In the genomic region with DNA sequence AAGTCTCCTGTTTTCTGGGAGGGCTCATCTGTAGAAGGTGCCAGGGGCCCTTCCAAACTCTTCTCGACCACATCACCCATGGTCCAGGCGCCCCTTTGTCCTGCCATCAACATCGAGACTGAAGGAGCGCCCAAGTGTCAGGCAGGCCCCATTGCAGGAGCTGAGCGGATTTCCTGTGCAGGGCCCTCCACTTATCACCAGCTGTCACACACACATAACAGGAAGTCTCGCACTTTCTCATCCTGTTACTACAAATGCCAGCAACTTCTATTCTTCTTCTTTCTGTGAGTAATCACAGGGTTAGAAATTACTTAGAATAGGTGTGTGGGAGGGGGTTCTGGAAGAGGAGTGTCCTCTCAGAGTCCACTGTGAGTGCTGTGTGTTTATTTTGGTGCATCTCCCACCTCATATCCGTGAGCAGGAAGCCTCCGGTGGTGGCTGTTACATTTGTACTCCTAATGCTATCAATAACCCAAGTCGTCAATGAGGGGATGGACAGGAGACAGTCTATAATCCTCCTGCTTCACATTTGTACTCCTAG, we compare ENCODE assay signal across 8 cellular contexts. TPM values are rescaled to one million over a fixed set of nuclear protein-coding genes. Genes with fewer than 3 reads are reported as not detected.
DNase-seq lines count a peak whose midpoint lies in the region; ATAC-seq and TF ChIP-seq lines count a peak whose summit lies in the region.

A gene with protein sequence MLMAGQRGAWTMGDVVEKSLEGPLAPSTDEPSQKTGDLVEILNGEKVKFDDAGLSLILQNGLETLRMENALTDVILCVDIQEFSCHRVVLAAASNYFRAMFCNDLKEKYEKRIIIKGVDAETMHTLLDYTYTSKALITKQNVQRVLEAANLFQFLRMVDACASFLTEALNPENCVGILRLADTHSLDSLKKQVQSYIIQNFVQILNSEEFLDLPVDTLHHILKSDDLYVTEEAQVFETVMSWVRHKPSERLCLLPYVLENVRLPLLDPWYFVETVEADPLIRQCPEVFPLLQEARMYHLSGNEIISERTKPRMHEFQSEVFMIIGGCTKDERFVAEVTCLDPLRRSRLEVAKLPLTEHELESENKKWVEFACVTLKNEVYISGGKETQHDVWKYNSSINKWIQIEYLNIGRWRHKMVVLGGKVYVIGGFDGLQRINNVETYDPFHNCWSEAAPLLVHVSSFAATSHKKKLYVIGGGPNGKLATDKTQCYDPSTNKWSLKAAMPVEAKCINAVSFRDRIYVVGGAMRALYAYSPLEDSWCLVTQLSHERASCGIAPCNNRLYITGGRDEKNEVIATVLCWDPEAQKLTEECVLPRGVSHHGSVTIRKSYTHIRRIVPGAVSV (minus strand): TSS at position 166 of the 541 bp plus-strand sequence. CDS start 53 bp downstream, at position 113.

- H3K27me3 ChIP-seq in effector memory CD4-positive, alpha-beta T cell (replicated peaks; ENCODE audit: control insufficient read depth, insufficient read depth, low read length, poor library complexity, severe bottlenecking), result no peaks in the 10 kb centered on the region

- peak; percentile 97 for ATAC-seq in GM19372 (IDR thresholded peaks at IDR 0.05; ENCODE audit: low read depth, unreplicated experiment)
- ATAC-seq in HG03457 (IDR thresholded peaks at IDR 0.05; ENCODE audit: unreplicated experiment), result peak; percentile 86
- peak; percentile 85 for ATAC-seq in activated CD4-positive, alpha-beta T cell treated with anti-CD3 and anti-CD28 coated beads for 36 hours

- intact Hi-C loops in activated CD4-positive, alpha-beta T cell treated with anti-CD3 and anti-CD28 coated beads for 36 hours (cut with DNase I, micrococcal nuclease), result loop anchor here (1.0 to 10.0 kb wide), 12 partner anchors 15 to 763 kb away; partner anchors contain the start of genes PARL (in 2 of the 2), ABCC5 (in 1 of the 2), ALG3 (in 1 of the 2) and ATP11B (in 1 of the 2)

- no peak for TF ChIP-seq CTCF in HFFc6 (IDR thresholded peaks at IDR 0.05)

- H3K4me3 ChIP-seq in effector memory CD4-positive, alpha-beta T cell (ENCODE audit: insufficient read depth, low read depth, low read length, poor library complexity, severe bottlenecking), result peak within 1 kb of the TSS; percentile 52

- peak within 1 kb of the TSS; percentile 80 for H3K27ac ChIP-seq in effector memory CD4-positive, alpha-beta T cell (ENCODE audit: insufficient read depth, low read length, poor library complexity, severe bottlenecking)

- peaks cover 34% of the 10 kb centered on the region for H3K36me3 Mint-ChIP-seq in activated CD4-positive, alpha-beta T cell treated with anti-CD3 and anti-CD28 coated beads for 36 hours (ENCODE audit: low read depth)
- H3K36me3 Mint-ChIP-seq in HFFc6 (ENCODE audit: low read depth), result no peaks in the 10 kb centered on the region

- POLR2A ChIA-PET in activated CD4-positive, alpha-beta T cell treated with anti-CD3 and anti-CD28 coated beads for 36 hours (lab: Charles Lee), result interaction anchor here (0.6 to 1.0 kb wide), 8 partner anchors 14 to 270 kb away, joined by 3 to 11 read pairs (median 5); partner anchors contain the start of gene KLHL24

- no peaks in the 10 kb centered on the region for H3K9me3 ChIP-seq in effector memory CD4-positive, alpha-beta T cell (ENCODE audit: control insufficient read depth, low read length)

- peak; percentile 89 for DNase-seq in activated CD4-positive, alpha-beta T cell treated with anti-CD3 and anti-CD28 coated beads for 36 hours
- peak; percentile 48 to 51 (median 50) for DNase-seq in effector memory CD4-positive, alpha-beta T cell
- DNase-seq in stimulated activated CD4-positive, alpha-beta T cell treated with anti-CD3 and anti-CD28 coated beads, Interleukin-15, amount 100 ng/mL, for 1 hour (ENCODE audit: low read depth in 1 of 2, low spot score in 1 of 2), result peak; percentile 44 to 48
- DNase-seq in HFFc6 (no peak), SW480 (ENCODE audit: low spot score) (no peak), NCI-H1105 (lab: John Stamatoyannopoulos, UW) (no peak)

- peaks cover 47% of the 10 kb centered on the region for H3K4me1 Mint-ChIP-seq in activated CD4-positive, alpha-beta T cell treated with anti-CD3 and anti-CD28 coated beads for 36 hours
- H3K4me1 Mint-ChIP-seq in HFFc6 (ENCODE audit: low read depth), result peaks cover 13% of the 10 kb centered on the region

- CTCF ChIA-PET in activated CD4-positive, alpha-beta T cell treated with anti-CD3 and anti-CD28 coated beads for 36 hours (lab: Charles Lee), result no interaction called here

- no peaks in the 10 kb centered on the region for H3K36me3 ChIP-seq in effector memory CD4-positive, alpha-beta T cell (ENCODE audit: control insufficient read depth, insufficient read depth, low read length)

- H3K9me3 Mint-ChIP-seq in activated CD4-positive, alpha-beta T cell treated with anti-CD3 and anti-CD28 coated beads for 36 hours (ENCODE audit: low read depth), result no peaks in the 10 kb centered on the region
- no peaks in the 10 kb centered on the region for H3K9me3 Mint-ChIP-seq in HFFc6

- no peaks in the 10 kb centered on the region for H3K27me3 Mint-ChIP-seq in activated CD4-positive, alpha-beta T cell treated with anti-CD3 and anti-CD28 coated beads for 36 hours
- peaks cover 21% of the 10 kb centered on the region for H3K27me3 Mint-ChIP-seq in HFFc6 (ENCODE audit: insufficient read depth)

- H3K4me1 ChIP-seq in effector memory CD4-positive, alpha-beta T cell (ENCODE audit: control insufficient read depth, insufficient read depth, low read length, poor library complexity, severe bottlenecking), result peaks cover 29% of the 10 kb centered on the region

- H3K27ac Mint-ChIP-seq in activated CD4-positive, alpha-beta T cell treated with anti-CD3 and anti-CD28 coated beads for 36 hours, result peak within 1 kb of the TSS; percentile 100
- no peak within 1 kb of the TSS for H3K27ac Mint-ChIP-seq in HFFc6

- H3K4me3 Mint-ChIP-seq in activated CD4-positive, alpha-beta T cell treated with anti-CD3 and anti-CD28 coated beads for 36 hours, result peak within 1 kb of the TSS; percentile 97
- no peak within 1 kb of the TSS for H3K4me3 Mint-ChIP-seq in HFFc6

RNA-seq across cellular contexts. Expression of the gene that starts here (rescaled TPM):
- 10 to 100 TPM; 62.8 to 64.7 TPM for total RNA-seq in activated CD4-positive, alpha-beta T cell treated with anti-CD3 and anti-CD28 coated beads for 36 hours
- not detected for total RNA-seq in HFFc6 (2021; fragmentation: NEBNext Ultra II Directional; extraction: Animal tissue kit (Norgen Biotek cat#: 25700))

Comparison
In these comparisons a context has a peak if more than half of its experiments do, and no peak if none do; other contexts are left out.
1. RNA of the gene that starts here (total RNA-seq): 62.8 to 64.7 TPM in activated CD4-positive, alpha-beta T cell treated with anti-CD3 and anti-CD28 coated beads for 36 hours; not detected in HFFc6; every median in the first group is over 10 times any median in the second.
2. DNase-seq: peak in activated CD4-positive, alpha-beta T cell treated with anti-CD3 and anti-CD28 coated beads for 36 hours (single experiment), effector memory CD4-positive, alpha-beta T cell (3 of 3) and stimulated activated CD4-positive, alpha-beta T cell treated with anti-CD3 and anti-CD28 coated beads, Interleukin-15, amount 100 ng/mL, for 1 hour (2 of 2); none in HFFc6 (single experiment), SW480 (single experiment) and NCI-H1105 (single experiment).
3. Peak in every context shown above with its lines, with median percentiles within 50 percentile points of each other: ATAC-seq.